ENCODE assay signal across 27 cellular contexts in the genomic region with DNA sequence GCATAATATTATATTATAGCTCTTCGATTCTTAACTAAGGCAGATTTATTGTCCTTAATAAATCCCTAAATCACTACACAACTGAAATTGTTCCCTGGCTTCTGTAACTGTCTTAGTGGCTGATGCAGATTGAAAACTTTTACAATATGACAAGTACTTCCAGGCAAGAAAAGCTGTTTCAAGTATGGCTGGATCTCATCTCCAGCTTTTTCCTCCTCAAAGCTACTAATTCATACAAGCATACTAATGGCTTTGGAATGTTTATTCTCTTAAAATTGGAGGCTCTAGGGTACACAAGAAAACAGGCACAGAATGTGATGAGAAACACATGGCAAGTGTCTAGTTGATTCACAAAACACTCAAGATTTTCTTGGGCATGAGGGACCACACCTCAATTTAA.
DNase-seq lines count a peak whose midpoint lies in the region; ATAC-seq and TF ChIP-seq lines count a peak whose summit lies in the region.
"Had no signal": no experiment of that assay in that cellular context is flagged by ENCODE, and none has a peak within 500 bp of the region (broad histone marks: within the 10 kb centered on the region; RNA-seq: fewer than 3 reads in every experiment).

No MANE protein-coding gene starts in this region.

- TF ChIP-seq CTCF in AG10803 (conservative IDR thresholded peaks at IDR 0.05; ENCODE audit: low read length) (no peak), astrocyte of the spinal cord (IDR thresholded peaks at IDR 0.05; ENCODE audit: low read depth, low read length) (no peak), natural killer cell (IDR thresholded peaks at IDR 0.05) (no peak), WTC11 (IDR thresholded peaks at IDR 0.05) (no peak)

- ATAC-seq in GM18870 (IDR thresholded peaks at IDR 0.05; ENCODE audit: unreplicated experiment), result no peak
- ATAC-seq in natural killer cell, result no peak
- no peak for ATAC-seq in WTC11
- ATAC-seq: activated CD8-positive, alpha-beta memory T cell treated with anti-CD3 and anti-CD28 coated beads, Interleukin-2, amount 10 ng/mL, durations not matched to agents 7 days and 5 days; mucosa of descending colon; stimulated activated naive B cell treated with anti-CD40 and anti-IgM and Interleukin-4, amounts not matched to agents 10 μg/mL and 1 μg/mL and 100 μg/mL, for 72 hours had no signal

- no peak overlapping the region for H3K4me3 ChIP-seq in AG10803 (ENCODE audit: low read length)
- no peak overlapping the region for H3K4me3 ChIP-seq in astrocyte of the spinal cord (ENCODE audit: low read depth, low read length)
- H3K4me3 ChIP-seq: HAP-1, heart right ventricle, MG63, mucosa of descending colon, skin epidermis had no signal

- CTCF ChIA-PET in WTC11 (lab: Charles Lee), result no interaction called here

- DNase-seq in AG10803 (ENCODE audit: low read depth) (peak; percentile 90), HS-27A (ENCODE audit: low read depth) (peak; percentile 5), astrocyte of the spinal cord (ENCODE audit: low read depth, low spot score) (peak; percentile 15), hepatic stellate cell (ENCODE audit: low spot score) (peak; percentile 21), natural killer cell (no peak), WTC11 (ENCODE audit: low spot score) (no peak)
- DNase-seq in activated CD4-positive, alpha-beta T cell treated with anti-CD3 and anti-CD28 coated beads for 1 hour, result no peak
- DNase-seq: activated CD4-positive, alpha-beta T cell treated with anti-CD3 and anti-CD28 coated beads for 48 hours; activated CD8-positive, alpha-beta memory T cell treated with anti-CD3 and anti-CD28 coated beads, Interleukin-2, amount 10 ng/mL, durations not matched to agents 7 days and 5 days; central memory CD4-positive, alpha-beta T cell; DMS79; effector CD8-positive, alpha-beta T cell; heart right ventricle; MG63; mucosa of descending colon; NCI-H1436 treated with DMSO at 0.1 percent for 48 hours; NCI-H69; stimulated activated CD4-positive, alpha-beta T cell treated with anti-CD3 and anti-CD28 coated beads, Interleukin-2, amount 100 ng/mL, for 24 hours; stimulated activated naive B cell treated with anti-CD40 and anti-IgM and Interleukin-4, amounts not matched to agents 10 μg/mL and 1 μg/mL and 100 μg/mL, for 72 hours; SW 1271 had no signal

- POLR2A ChIA-PET in WTC11 (lab: Charles Lee), result no interaction called here

- intact Hi-C loops in natural killer cell (cut with micrococcal nuclease), result no loop called here

- in situ Hi-C loops in astrocyte of the spinal cord (cut with HindIII; ENCODE audit: low sequenced_read_pairs), result no loop called here

- H3K27ac Mint-ChIP-seq in natural killer cell (no peak overlapping the region), WTC11 (no peak overlapping the region)
- H3K27ac Mint-ChIP-seq: activated CD8-positive, alpha-beta memory T cell treated with anti-CD3 and anti-CD28 coated beads, Interleukin-2, amount 10 ng/mL, durations not matched to agents 7 days and 5 days; activated T-helper 2 cell treated with anti-CD3 and anti-CD28 coated beads, Interferon-gamma antibody, Interleukin-2, Interleukin-4, amounts not matched to agents 10 μg/mL and 5 μg/mL and 100 μg/mL, durations not matched to agents 14 hours and 24 hours and 36 hours; IgD-negative memory B cell; progenitor cell of endocrine pancreas; stimulated activated naive B cell treated with anti-CD40 and anti-IgM and Interleukin-4, amounts not matched to agents 10 μg/mL and 1 μg/mL and 100 μg/mL, for 72 hours had no signal

- no peaks in the 10 kb centered on the region for H3K9me3 Mint-ChIP-seq in natural killer cell
- H3K9me3 Mint-ChIP-seq in WTC11, result peaks cover 5% of the 10 kb centered on the region
- H3K9me3 Mint-ChIP-seq: activated T-helper 2 cell treated with anti-CD3 and anti-CD28 coated beads, Interferon-gamma antibody, Interleukin-2, Interleukin-4, amounts not matched to agents 10 μg/mL and 5 μg/mL and 100 μg/mL, durations not matched to agents 14 hours and 24 hours and 36 hours; IgD-negative memory B cell; neural crest cell had no signal

- peaks cover 8 to 9% of the 10 kb centered on the region in 2 donors for H3K4me1 Mint-ChIP-seq in natural killer cell
- peaks cover 18% of the 10 kb centered on the region for H3K4me1 Mint-ChIP-seq in WTC11
- H3K4me1 Mint-ChIP-seq: activated CD8-positive, alpha-beta memory T cell treated with anti-CD3 and anti-CD28 coated beads, Interleukin-2, amount 10 ng/mL, durations not matched to agents 7 days and 5 days; IgD-negative memory B cell; neural crest cell; stimulated activated naive B cell treated with anti-CD40 and anti-IgM and Interleukin-4, amounts not matched to agents 10 μg/mL and 1 μg/mL and 100 μg/mL, for 72 hours had no signal

- H3K27me3 Mint-ChIP-seq in natural killer cell (ENCODE audit: low read depth in 2 of 2), result peaks cover 0 to 6% of the 10 kb centered on the region in 2 donors
- no peaks in the 10 kb centered on the region; the same call in 1 of the 2 replicates for H3K27me3 Mint-ChIP-seq in WTC11 (ENCODE audit: low read depth)

- H3K4me3 Mint-ChIP-seq in natural killer cell (no peak overlapping the region), WTC11 (no peak overlapping the region)
- H3K4me3 Mint-ChIP-seq: activated CD8-positive, alpha-beta memory T cell treated with anti-CD3 and anti-CD28 coated beads, Interleukin-2, amount 10 ng/mL, durations not matched to agents 7 days and 5 days; IgD-negative memory B cell; neural crest cell; stimulated activated naive B cell treated with anti-CD40 and anti-IgM and Interleukin-4, amounts not matched to agents 10 μg/mL and 1 μg/mL and 100 μg/mL, for 72 hours had no signal

- H3K36me3 Mint-ChIP-seq in natural killer cell (no peaks in the 10 kb centered on the region), WTC11 (no peaks in the 10 kb centered on the region)
- H3K36me3 Mint-ChIP-seq: activated CD8-positive, alpha-beta memory T cell treated with anti-CD3 and anti-CD28 coated beads, Interleukin-2, amount 10 ng/mL, durations not matched to agents 7 days and 5 days; IgD-negative memory B cell; stimulated activated naive B cell treated with anti-CD40 and anti-IgM and Interleukin-4, amounts not matched to agents 10 μg/mL and 1 μg/mL and 100 μg/mL, for 72 hours had no signal

TF ChIP-seq in WTC11, 78 proteins besides CTCF, POLR2A, EP300 and RAD21:
- TF ChIP-seq FOXK1 (CRISPR knock-in tag; IDR thresholded peaks at IDR 0.05) (no peak), PRRX2 (CRISPR knock-in tag; IDR thresholded peaks at IDR 0.05) (no peak), MAX (CRISPR knock-in tag; IDR thresholded peaks at IDR 0.05) (no peak), SP1 (CRISPR knock-in tag; conservative IDR thresholded peaks at IDR 0.05) (no peak), ZNF396 (CRISPR knock-in tag; IDR thresholded peaks at IDR 0.05; ENCODE audit: borderline replicate concordance) (no peak), RORB (CRISPR knock-in tag; IDR thresholded peaks at IDR 0.05) (no peak), FOXP1 (CRISPR knock-in tag; IDR thresholded peaks at IDR 0.05; ENCODE audit: borderline replicate concordance) (no peak)
TF ChIP-seq in WTC11: peak in this region for 0.

Comparison
In these comparisons a context has a peak if more than half of its experiments do, and no peak if none do; other contexts are left out.
1. DNase-seq: peak in AG10803 (single experiment), HS-27A (single experiment), astrocyte of the spinal cord (single experiment) and hepatic stellate cell (single experiment); none in activated CD4-positive, alpha-beta T cell treated with anti-CD3 and anti-CD28 coated beads for 1 hour (single experiment), natural killer cell (single experiment) and WTC11 (single experiment).